8 cellular contexts compared by ENCODE assay signal in the genomic region with DNA sequence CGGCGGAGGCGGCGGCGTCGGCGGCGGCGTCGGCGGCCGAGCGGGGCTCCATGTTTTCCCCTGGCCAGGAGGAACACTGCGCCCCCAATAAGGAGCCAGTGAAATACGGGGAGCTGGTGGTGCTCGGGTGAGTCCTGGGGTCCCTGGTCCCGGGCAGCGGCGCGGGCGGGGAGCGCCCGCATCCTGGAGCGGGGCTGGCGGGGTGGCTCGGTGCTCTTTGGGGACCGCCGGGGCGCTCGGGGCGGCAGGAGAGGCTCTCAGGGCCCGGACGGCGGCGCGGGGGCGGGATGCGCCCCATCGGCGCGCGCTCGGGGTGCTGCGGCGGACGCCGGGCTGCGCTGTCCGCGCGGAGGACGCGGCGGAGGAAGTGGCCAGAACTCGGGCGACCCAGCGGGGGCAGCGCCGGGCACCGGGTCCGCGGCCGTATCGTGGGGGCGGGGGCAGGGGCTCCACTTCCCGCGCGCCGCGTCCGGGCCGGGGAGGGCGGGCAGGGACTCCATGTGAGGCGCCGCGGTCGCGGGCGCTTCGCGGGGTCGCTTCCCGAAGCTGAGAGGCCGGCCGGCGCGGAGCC. TPM values are rescaled to one million over a fixed set of nuclear protein-coding genes. Genes with fewer than 3 reads are reported as not detected.
DNase-seq lines count a peak whose midpoint lies in the region; ATAC-seq, FAIRE-seq and TF ChIP-seq lines count a peak whose summit lies in the region.

No MANE protein-coding gene starts in this region.

- peak overlapping the region; percentile 49 for H3K4me3 ChIP-seq in Caco-2 (ENCODE audit: low read depth, low read length)
- peak overlapping the region; percentile 61 for H3K4me3 ChIP-seq in NT2/D1 (ENCODE audit: insufficient read length, low read depth)
- peak overlapping the region; percentile 69 for H3K4me3 ChIP-seq in iPS-18c (ENCODE audit: insufficient read depth, low read depth, low read length)
- peak overlapping the region; percentile 62 to 90 (median 73) for H3K4me3 ChIP-seq in skin epidermis

- POLR2A ChIA-PET in Caco-2 (lab: Charles Lee) = no interaction called here

- H3K4me1 ChIP-seq in Caco-2 (peaks cover 10% of the 10 kb centered on the region; the same call in 1 of the 2 replicates), NT2/D1 (ENCODE audit: insufficient read depth, insufficient read length) (no peaks in the 10 kb centered on the region)

- no TSS peak for BruUV-seq in Caco-2 (replicated peaks; lab: Mats Ljungman, UMichigan)

- H3K4me1 Mint-ChIP-seq in Caco-2 (ENCODE audit: low read depth, unreplicated experiment) = peaks cover 18% of the 10 kb centered on the region

- no peak for FAIRE-seq in RCC 7860 (lab: Jason Lieb, UNC)

- DNase-seq in Caco-2 = peak in 1 of 2 experiments; percentile 33
- DNase-seq in NT2/D1 (ENCODE audit: low read depth, low spot score) = no peak
- DNase-seq in astrocyte of the hippocampus (ENCODE audit: low read depth, low spot score) = peak; percentile 57
- no peak for DNase-seq in NCI-H2171 (lab: John Stamatoyannopoulos, UW)
- DNase-seq in RCC 7860 (ENCODE audit: low spot score) = no peak

- TF ChIP-seq CTCF in Caco-2 (IDR thresholded peaks at IDR 0.05; ENCODE audit: insufficient read depth in 1 of 2, low read depth in 1 of 2, low read length in 1 of 2, severe bottlenecking in 1 of 2, unreplicated experiment in 1 of 2) = no peak

- H3K27me3 ChIP-seq in Caco-2 (replicated peaks; ENCODE audit: control insufficient read depth, insufficient read depth, low read length) (no peaks in the 10 kb centered on the region), NT2/D1 (ENCODE audit: insufficient read depth, insufficient read length) (peaks cover 27% of the 10 kb centered on the region)

- intact Hi-C loops in Caco-2 (cut with micrococcal nuclease; ENCODE audit: unreplicated experiment) = loop anchor here (1.0 kb wide), 1 partner anchor 19 kb away; no protein-coding TSS in a partner anchor

- peak overlapping the region; percentile 96 for H3K4me3 Mint-ChIP-seq in Caco-2 (ENCODE audit: unreplicated experiment)

- CTCF ChIA-PET in Caco-2 (lab: Charles Lee) = interaction anchor here (1.7 kb wide), 1 partner anchor 20 kb away, joined by 4 read pairs; no protein-coding TSS in a partner anchor

- peak overlapping the region; percentile 81 for H3K9ac ChIP-seq in NT2/D1 (ENCODE audit: insufficient read length, low read depth)

- H3K27ac ChIP-seq in skin epidermis = peak overlapping the region; percentile 39 to 94 (median 85)

- H3K36me3 ChIP-seq in Caco-2 (ENCODE audit: control insufficient read depth, insufficient read depth, low read length) = no peaks in the 10 kb centered on the region
- no peaks in the 10 kb centered on the region for H3K36me3 ChIP-seq in NT2/D1 (ENCODE audit: insufficient read depth, insufficient read length, low read length)

- H3K27me3 Mint-ChIP-seq in Caco-2 (ENCODE audit: insufficient read depth, unreplicated experiment) = peaks cover 11% of the 10 kb centered on the region

- H3K27ac Mint-ChIP-seq in Caco-2 (ENCODE audit: unreplicated experiment) = no peak overlapping the region

- H3K9me3 ChIP-seq in Caco-2 (no peaks in the 10 kb centered on the region), NT2/D1 (ENCODE audit: insufficient read depth, low read length) (no peaks in the 10 kb centered on the region), iPS-18c (ENCODE audit: control insufficient read depth, insufficient read depth, low read length) (no peaks in the 10 kb centered on the region)

- ATAC-seq in GM21576 (IDR thresholded peaks at IDR 0.05; ENCODE audit: unreplicated experiment) = peak; percentile 29

- H3K9me3 Mint-ChIP-seq in Caco-2 (ENCODE audit: unreplicated experiment) = no peaks in the 10 kb centered on the region

- H3K36me3 Mint-ChIP-seq in Caco-2 (ENCODE audit: insufficient read depth, unreplicated experiment) = peaks cover 5% of the 10 kb centered on the region

RNA-seq across cellular contexts. Expression of a gene that starts 0.5 kb away (rescaled TPM):
- total RNA-seq in Caco-2 (2022) = 8.1 and 8.5 TPM in 2 replicates
